Comparison of ENCODE assay signal across 1 cellular context in the genomic region with DNA sequence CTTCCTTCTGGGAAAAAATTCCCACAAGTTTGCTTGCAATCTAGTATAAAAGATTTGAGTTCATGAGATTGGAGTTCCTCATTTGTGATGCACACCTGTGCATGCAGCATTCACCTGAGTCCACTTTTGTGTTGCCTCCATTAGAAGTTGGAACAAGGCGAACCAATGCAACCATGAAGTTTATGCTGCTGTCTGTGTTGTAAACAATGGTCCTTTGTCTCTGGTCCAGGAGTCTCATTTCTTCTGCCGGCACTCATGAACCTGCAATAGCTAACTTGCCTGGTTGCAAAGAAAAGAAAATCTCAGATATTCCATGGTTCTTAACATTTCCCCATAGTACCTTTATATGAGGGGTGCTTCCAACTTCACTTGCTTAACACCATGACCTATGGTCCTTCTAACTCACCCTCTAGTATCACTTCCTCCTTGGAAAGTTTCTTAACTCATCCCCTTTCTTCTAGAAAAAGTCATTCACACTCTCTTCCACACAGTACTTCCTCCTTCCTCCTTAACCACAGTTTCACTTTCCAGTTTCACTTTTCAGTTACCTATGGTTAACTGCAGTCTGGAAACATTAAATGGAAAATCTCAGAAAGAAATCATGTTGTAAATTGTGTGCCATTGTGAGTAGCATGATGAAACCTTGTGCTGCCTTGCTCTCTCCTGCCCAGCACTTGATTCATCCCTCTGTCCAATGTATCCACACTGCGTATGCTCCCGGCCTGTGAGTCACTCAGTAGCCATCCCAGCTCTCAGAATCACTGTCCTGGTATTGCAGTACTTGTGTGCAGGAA.
TF ChIP-seq lines count a peak whose summit lies in the region.

No MANE protein-coding gene starts in this region.

TF ChIP-seq in GM12878, 131 proteins besides CTCF, POLR2A, EP300 and RAD21 (continued from another document and continues in another):
- TF ChIP-seq, protein P1, sequence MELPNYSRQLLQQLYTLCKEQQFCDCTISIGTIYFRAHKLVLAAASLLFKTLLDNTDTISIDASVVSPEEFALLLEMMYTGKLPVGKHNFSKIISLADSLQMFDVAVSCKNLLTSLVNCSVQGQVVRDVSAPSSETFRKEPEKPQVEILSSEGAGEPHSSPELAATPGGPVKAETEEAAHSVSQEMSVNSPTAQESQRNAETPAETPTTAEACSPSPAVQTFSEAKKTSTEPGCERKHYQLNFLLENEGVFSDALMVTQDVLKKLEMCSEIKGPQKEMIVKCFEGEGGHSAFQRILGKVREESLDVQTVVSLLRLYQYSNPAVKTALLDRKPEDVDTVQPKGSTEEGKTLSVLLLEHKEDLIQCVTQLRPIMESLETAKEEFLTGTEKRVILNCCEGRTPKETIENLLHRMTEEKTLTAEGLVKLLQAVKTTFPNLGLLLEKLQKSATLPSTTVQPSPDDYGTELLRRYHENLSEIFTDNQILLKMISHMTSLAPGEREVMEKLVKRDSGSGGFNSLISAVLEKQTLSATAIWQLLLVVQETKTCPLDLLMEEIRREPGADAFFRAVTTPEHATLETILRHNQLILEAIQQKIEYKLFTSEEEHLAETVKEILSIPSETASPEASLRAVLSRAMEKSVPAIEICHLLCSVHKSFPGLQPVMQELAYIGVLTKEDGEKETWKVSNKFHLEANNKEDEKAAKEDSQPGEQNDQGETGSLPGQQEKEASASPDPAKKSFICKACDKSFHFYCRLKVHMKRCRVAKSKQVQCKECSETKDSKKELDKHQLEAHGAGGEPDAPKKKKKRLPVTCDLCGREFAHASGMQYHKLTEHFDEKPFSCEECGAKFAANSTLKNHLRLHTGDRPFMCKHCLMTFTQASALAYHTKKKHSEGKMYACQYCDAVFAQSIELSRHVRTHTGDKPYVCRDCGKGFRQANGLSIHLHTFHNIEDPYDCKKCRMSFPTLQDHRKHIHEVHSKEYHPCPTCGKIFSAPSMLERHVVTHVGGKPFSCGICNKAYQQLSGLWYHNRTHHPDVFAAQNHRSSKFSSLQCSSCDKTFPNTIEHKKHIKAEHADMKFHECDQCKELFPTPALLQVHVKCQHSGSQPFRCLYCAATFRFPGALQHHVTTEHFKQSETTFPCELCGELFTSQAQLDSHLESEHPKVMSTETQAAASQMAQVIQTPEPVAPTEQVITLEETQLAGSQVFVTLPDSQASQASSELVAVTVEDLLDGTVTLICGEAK (IDR thresholded peaks at IDR 0.05; ENCODE audit: borderline replicate concordance), result no peak
- TF ChIP-seq ZNF217 (IDR thresholded peaks at IDR 0.05), result no peak
- peak; percentile 69; the same call in 1 of the 2 replicates for TF ChIP-seq MTA3 (IDR thresholded peaks at IDR 0.05; ENCODE audit: borderline replicate concordance, low read length)
- TF ChIP-seq DPF2 (IDR thresholded peaks at IDR 0.05), result peak; percentile 86
- TF ChIP-seq SREBF1 (IDR thresholded peaks at IDR 0.05; ENCODE audit: low read length), result no peak
- TF ChIP-seq SIN3A (IDR thresholded peaks at IDR 0.05; ENCODE audit: low read depth, low read length), result no peak
- TF ChIP-seq, protein P2, sequence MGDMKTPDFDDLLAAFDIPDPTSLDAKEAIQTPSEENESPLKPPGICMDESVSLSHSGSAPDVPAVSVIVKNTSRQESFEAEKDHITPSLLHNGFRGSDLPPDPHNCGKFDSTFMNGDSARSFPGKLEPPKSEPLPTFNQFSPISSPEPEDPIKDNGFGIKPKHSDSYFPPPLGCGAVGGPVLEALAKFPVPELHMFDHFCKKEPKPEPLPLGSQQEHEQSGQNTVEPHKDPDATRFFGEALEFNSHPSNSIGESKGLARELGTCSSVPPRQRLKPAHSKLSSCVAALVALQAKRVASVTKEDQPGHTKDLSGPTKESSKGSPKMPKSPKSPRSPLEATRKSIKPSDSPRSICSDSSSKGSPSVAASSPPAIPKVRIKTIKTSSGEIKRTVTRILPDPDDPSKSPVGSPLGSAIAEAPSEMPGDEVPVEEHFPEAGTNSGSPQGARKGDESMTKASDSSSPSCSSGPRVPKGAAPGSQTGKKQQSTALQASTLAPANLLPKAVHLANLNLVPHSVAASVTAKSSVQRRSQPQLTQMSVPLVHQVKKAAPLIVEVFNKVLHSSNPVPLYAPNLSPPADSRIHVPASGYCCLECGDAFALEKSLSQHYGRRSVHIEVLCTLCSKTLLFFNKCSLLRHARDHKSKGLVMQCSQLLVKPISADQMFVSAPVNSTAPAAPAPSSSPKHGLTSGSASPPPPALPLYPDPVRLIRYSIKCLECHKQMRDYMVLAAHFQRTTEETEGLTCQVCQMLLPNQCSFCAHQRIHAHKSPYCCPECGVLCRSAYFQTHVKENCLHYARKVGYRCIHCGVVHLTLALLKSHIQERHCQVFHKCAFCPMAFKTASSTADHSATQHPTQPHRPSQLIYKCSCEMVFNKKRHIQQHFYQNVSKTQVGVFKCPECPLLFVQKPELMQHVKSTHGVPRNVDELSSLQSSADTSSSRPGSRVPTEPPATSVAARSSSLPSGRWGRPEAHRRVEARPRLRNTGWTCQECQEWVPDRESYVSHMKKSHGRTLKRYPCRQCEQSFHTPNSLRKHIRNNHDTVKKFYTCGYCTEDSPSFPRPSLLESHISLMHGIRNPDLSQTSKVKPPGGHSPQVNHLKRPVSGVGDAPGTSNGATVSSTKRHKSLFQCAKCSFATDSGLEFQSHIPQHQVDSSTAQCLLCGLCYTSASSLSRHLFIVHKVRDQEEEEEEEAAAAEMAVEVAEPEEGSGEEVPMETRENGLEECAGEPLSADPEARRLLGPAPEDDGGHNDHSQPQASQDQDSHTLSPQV (IDR thresholded peaks at IDR 0.05), result no peak
- no peak for TF ChIP-seq SMAD5 (IDR thresholded peaks at IDR 0.05; ENCODE audit: low read depth)
- TF ChIP-seq, protein P3, sequence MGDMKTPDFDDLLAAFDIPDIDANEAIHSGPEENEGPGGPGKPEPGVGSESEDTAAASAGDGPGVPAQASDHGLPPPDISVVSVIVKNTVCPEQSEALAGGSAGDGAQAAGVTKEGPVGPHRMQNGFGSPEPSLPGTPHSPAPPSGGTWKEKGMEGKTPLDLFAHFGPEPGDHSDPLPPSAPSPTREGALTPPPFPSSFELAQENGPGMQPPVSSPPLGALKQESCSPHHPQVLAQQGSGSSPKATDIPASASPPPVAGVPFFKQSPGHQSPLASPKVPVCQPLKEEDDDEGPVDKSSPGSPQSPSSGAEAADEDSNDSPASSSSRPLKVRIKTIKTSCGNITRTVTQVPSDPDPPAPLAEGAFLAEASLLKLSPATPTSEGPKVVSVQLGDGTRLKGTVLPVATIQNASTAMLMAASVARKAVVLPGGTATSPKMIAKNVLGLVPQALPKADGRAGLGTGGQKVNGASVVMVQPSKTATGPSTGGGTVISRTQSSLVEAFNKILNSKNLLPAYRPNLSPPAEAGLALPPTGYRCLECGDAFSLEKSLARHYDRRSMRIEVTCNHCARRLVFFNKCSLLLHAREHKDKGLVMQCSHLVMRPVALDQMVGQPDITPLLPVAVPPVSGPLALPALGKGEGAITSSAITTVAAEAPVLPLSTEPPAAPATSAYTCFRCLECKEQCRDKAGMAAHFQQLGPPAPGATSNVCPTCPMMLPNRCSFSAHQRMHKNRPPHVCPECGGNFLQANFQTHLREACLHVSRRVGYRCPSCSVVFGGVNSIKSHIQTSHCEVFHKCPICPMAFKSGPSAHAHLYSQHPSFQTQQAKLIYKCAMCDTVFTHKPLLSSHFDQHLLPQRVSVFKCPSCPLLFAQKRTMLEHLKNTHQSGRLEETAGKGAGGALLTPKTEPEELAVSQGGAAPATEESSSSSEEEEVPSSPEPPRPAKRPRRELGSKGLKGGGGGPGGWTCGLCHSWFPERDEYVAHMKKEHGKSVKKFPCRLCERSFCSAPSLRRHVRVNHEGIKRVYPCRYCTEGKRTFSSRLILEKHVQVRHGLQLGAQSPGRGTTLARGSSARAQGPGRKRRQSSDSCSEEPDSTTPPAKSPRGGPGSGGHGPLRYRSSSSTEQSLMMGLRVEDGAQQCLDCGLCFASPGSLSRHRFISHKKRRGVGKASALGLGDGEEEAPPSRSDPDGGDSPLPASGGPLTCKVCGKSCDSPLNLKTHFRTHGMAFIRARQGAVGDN (IDR thresholded peaks at IDR 0.05), result no peak
- TF ChIP-seq MEF2B (IDR thresholded peaks at IDR 0.05; ENCODE audit: partially characterized antibody, poor library complexity, severe bottlenecking), result no peak
- TF ChIP-seq PML (IDR thresholded peaks at IDR 0.05; ENCODE audit: low read length), result 0 out of 2 replicates have a peak, but pooled peaks have one; percentile 37
- TF ChIP-seq MTA2 (IDR thresholded peaks at IDR 0.05; ENCODE audit: low read depth), result peak; percentile 78
- peak; percentile 42; the same call in 1 of the 2 replicates for TF ChIP-seq CBFB (IDR thresholded peaks at IDR 0.05; ENCODE audit: low read depth)
- 0 out of 2 replicates have a peak, but pooled peaks have one; percentile 34 for TF ChIP-seq CREM (IDR thresholded peaks at IDR 0.05; ENCODE audit: low read depth)
- no peak for TF ChIP-seq NFYA (IDR thresholded peaks at IDR 0.05; ENCODE audit: borderline replicate concordance, low read depth, low read length)
- no peak for TF ChIP-seq STAT3 (IDR thresholded peaks at IDR 0.05; ENCODE audit: low read depth, low read length)
- TF ChIP-seq, protein P4, sequence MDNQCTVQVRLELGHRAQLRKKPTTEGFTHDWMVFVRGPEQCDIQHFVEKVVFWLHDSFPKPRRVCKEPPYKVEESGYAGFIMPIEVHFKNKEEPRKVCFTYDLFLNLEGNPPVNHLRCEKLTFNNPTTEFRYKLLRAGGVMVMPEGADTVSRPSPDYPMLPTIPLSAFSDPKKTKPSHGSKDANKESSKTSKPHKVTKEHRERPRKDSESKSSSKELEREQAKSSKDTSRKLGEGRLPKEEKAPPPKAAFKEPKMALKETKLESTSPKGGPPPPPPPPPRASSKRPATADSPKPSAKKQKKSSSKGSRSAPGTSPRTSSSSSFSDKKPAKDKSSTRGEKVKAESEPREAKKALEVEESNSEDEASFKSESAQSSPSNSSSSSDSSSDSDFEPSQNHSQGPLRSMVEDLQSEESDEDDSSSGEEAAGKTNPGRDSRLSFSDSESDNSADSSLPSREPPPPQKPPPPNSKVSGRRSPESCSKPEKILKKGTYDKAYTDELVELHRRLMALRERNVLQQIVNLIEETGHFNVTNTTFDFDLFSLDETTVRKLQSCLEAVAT (IDR thresholded peaks at IDR 0.05), result 0 out of 2 replicates have a peak, but pooled peaks have one; percentile 21
- peak; percentile 43; the same call in 1 of the 2 replicates for TF ChIP-seq FOXM1 (IDR thresholded peaks at IDR 0.05; ENCODE audit: low read depth, low read length)
- TF ChIP-seq TARDBP (IDR thresholded peaks at IDR 0.05; ENCODE audit: borderline replicate concordance), result no peak
- 0 out of 2 replicates have a peak, but pooled peaks have one; percentile 34 for TF ChIP-seq GATAD2B (conservative IDR thresholded peaks at IDR 0.05; ENCODE audit: low read depth)
- 0 out of 2 replicates have a peak, but pooled peaks have one; percentile 29 for TF ChIP-seq TCF3 (IDR thresholded peaks at IDR 0.05; ENCODE audit: borderline replicate concordance, insufficient read depth, low read depth, low read length)
- TF ChIP-seq, protein P5, sequence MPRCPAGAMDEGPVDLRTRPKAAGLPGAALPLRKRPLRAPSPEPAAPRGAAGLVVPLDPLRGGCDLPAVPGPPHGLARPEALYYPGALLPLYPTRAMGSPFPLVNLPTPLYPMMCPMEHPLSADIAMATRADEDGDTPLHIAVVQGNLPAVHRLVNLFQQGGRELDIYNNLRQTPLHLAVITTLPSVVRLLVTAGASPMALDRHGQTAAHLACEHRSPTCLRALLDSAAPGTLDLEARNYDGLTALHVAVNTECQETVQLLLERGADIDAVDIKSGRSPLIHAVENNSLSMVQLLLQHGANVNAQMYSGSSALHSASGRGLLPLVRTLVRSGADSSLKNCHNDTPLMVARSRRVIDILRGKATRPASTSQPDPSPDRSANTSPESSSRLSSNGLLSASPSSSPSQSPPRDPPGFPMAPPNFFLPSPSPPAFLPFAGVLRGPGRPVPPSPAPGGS (IDR thresholded peaks at IDR 0.05; ENCODE audit: borderline replicate concordance, insufficient read depth, low read depth, low read length, poor library complexity, severe bottlenecking), result no peak
- no peak for TF ChIP-seq ASH2L (IDR thresholded peaks at IDR 0.05; ENCODE audit: borderline replicate concordance, low read depth)
- TF ChIP-seq, protein P6, sequence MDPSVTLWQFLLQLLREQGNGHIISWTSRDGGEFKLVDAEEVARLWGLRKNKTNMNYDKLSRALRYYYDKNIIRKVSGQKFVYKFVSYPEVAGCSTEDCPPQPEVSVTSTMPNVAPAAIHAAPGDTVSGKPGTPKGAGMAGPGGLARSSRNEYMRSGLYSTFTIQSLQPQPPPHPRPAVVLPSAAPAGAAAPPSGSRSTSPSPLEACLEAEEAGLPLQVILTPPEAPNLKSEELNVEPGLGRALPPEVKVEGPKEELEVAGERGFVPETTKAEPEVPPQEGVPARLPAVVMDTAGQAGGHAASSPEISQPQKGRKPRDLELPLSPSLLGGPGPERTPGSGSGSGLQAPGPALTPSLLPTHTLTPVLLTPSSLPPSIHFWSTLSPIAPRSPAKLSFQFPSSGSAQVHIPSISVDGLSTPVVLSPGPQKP (IDR thresholded peaks at IDR 0.05; ENCODE audit: low read depth, low read length), result no peak
- no peak for TF ChIP-seq EZH2 (IDR thresholded peaks at IDR 0.05; ENCODE audit: borderline replicate concordance, control insufficient read depth, low read depth, low read length)
- no peak for TF ChIP-seq NFXL1 (IDR thresholded peaks at IDR 0.05; ENCODE audit: borderline replicate concordance)
- TF ChIP-seq ATF7 (IDR thresholded peaks at IDR 0.05; ENCODE audit: low read depth), result peak; percentile 70
- TF ChIP-seq, protein P7, sequence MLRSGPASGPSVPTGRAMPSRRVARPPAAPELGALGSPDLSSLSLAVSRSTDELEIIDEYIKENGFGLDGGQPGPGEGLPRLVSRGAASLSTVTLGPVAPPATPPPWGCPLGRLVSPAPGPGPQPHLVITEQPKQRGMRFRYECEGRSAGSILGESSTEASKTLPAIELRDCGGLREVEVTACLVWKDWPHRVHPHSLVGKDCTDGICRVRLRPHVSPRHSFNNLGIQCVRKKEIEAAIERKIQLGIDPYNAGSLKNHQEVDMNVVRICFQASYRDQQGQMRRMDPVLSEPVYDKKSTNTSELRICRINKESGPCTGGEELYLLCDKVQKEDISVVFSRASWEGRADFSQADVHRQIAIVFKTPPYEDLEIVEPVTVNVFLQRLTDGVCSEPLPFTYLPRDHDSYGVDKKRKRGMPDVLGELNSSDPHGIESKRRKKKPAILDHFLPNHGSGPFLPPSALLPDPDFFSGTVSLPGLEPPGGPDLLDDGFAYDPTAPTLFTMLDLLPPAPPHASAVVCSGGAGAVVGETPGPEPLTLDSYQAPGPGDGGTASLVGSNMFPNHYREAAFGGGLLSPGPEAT (IDR thresholded peaks at IDR 0.05; ENCODE audit: low read depth), result peak; percentile 76
- TF ChIP-seq, protein P8, sequence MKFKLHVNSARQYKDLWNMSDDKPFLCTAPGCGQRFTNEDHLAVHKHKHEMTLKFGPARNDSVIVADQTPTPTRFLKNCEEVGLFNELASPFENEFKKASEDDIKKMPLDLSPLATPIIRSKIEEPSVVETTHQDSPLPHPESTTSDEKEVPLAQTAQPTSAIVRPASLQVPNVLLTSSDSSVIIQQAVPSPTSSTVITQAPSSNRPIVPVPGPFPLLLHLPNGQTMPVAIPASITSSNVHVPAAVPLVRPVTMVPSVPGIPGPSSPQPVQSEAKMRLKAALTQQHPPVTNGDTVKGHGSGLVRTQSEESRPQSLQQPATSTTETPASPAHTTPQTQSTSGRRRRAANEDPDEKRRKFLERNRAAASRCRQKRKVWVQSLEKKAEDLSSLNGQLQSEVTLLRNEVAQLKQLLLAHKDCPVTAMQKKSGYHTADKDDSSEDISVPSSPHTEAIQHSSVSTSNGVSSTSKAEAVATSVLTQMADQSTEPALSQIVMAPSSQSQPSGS (IDR thresholded peaks at IDR 0.05; ENCODE audit: low read length), result peak; percentile 71; the same call in 1 of the 2 replicates
- peak; percentile 95 for TF ChIP-seq RUNX3 (IDR thresholded peaks at IDR 0.05; ENCODE audit: low read length)
- no peak for TF ChIP-seq CHD4 (IDR thresholded peaks at IDR 0.05)
